8 cellular contexts compared by ENCODE assay signal in the genomic region with DNA sequence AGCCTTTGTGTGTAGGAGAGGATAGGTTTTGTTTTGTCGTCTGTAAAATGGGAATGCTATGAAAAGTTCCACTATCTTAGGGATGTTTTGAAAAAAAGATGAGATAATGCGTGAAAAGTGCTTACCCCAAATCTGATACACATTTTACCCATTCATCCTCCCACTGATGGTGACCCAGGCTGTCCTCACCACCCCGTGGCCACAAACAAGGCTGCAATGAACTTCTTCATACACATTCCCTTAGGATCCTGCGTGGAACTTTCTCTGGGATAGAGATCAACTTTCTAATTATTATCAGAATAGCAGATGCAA. TPM values are rescaled to one million over a fixed set of nuclear protein-coding genes. Genes with fewer than 3 reads are reported as not detected.
DNase-seq lines count a peak whose midpoint lies in the region; ATAC-seq and TF ChIP-seq lines count a peak whose summit lies in the region.

No MANE protein-coding gene starts in this region.

- H3K4me3 ChIP-seq in iPS-18c (ENCODE audit: insufficient read depth, low read depth, low read length) = peak overlapping the region; percentile 89; the same call in 1 of the 2 replicates
- H3K4me3 ChIP-seq in stomach = peak overlapping the region; percentile 50 to 77 (median 60)

- H3K27ac Mint-ChIP-seq in activated CD4-positive, alpha-beta T cell treated with anti-CD3 and anti-CD28 coated beads, Interleukin-2, amount 10 ng/mL, durations not matched to agents 7 days and 5 days = no peak overlapping the region
- no peak overlapping the region for H3K27ac Mint-ChIP-seq in activated B cell treated with CpG ODN at 0.5 μM for 24 hours

- TF ChIP-seq CTCF in activated B cell treated with CpG ODN at 0.5 μM for 24 hours (IDR thresholded peaks at IDR 0.05) (no peak), stomach (IDR thresholded peaks at IDR 0.05) (no peak), omental fat pad (IDR thresholded peaks at IDR 0.05) (no peak)

- no peak for DNase-seq in activated CD4-positive, alpha-beta T cell treated with anti-CD3 and anti-CD28 coated beads, Interleukin-2, amount 10 ng/mL, durations not matched to agents 7 days and 5 days
- no peak for DNase-seq in activated CD4-positive, alpha-beta T cell treated with anti-CD3 and anti-CD28 coated beads, Interleukin-2, amount 50 U/mL, for 4 hours
- DNase-seq in activated B cell treated with CpG ODN at 0.5 μM for 24 hours (no peak), stomach (no peak), NCI-H128 (lab: John Stamatoyannopoulos, UW; ENCODE audit: unreplicated experiment) (no peak), GM19240 (ENCODE audit: insufficient read length, low spot score) (no peak), omental fat pad (ENCODE audit: low spot score) (no peak)

- H3K4me1 ChIP-seq in stomach = peaks cover 5 to 14% (median 11%) of the 10 kb centered on the region in 4 donors

- no peaks in the 10 kb centered on the region for H3K36me3 ChIP-seq in stomach

- POLR2A ChIA-PET in activated CD4-positive, alpha-beta T cell treated with anti-CD3 and anti-CD28 coated beads, Interleukin-2, amount 10 ng/mL, durations not matched to agents 7 days and 5 days (lab: Charles Lee) = no interaction called here
- POLR2A ChIA-PET in activated B cell treated with CpG ODN at 0.5 μM for 24 hours (lab: Charles Lee) = no interaction called here

- TF ChIP-seq EP300 in stomach (IDR thresholded peaks at IDR 0.05) = no peak

- H3K4me3 Mint-ChIP-seq in activated CD4-positive, alpha-beta T cell treated with anti-CD3 and anti-CD28 coated beads, Interleukin-2, amount 10 ng/mL, durations not matched to agents 7 days and 5 days = peak overlapping the region; percentile 22
- H3K4me3 Mint-ChIP-seq in activated B cell treated with CpG ODN at 0.5 μM for 24 hours = peak overlapping the region; percentile 49

- H3K9me3 ChIP-seq in iPS-18c (ENCODE audit: control insufficient read depth, insufficient read depth, low read length) = no peaks in the 10 kb centered on the region
- H3K9me3 ChIP-seq in stomach = peaks cover 0 to 15% (median 5%) of the 10 kb centered on the region in 4 donors

- no peak for ATAC-seq in activated B cell treated with CpG ODN at 0.5 μM for 24 hours (ENCODE audit: low read depth)
- ATAC-seq in omental fat pad (ENCODE audit: low FRiP score) = no peak

- TF ChIP-seq POLR2A in stomach (IDR thresholded peaks at IDR 0.05) = no peak

- CTCF ChIA-PET in activated CD4-positive, alpha-beta T cell treated with anti-CD3 and anti-CD28 coated beads, Interleukin-2, amount 10 ng/mL, durations not matched to agents 7 days and 5 days (lab: Charles Lee) = no interaction called here
- CTCF ChIA-PET in activated B cell treated with CpG ODN at 0.5 μM for 24 hours (lab: Charles Lee) = no interaction called here

- intact Hi-C loops in activated B cell treated with CpG ODN at 0.5 μM for 24 hours (cut with micrococcal nuclease) = loop anchor here (5.0 kb wide), 2 partner anchors 155 to 225 kb away; partner anchors contain the start of gene ERCC6
- intact Hi-C loops in stomach (cut with DNase I; ENCODE audit: low total_unique reads) = no loop called here

- peaks cover 4% of the 10 kb centered on the region for H3K4me1 Mint-ChIP-seq in activated CD4-positive, alpha-beta T cell treated with anti-CD3 and anti-CD28 coated beads, Interleukin-2, amount 10 ng/mL, durations not matched to agents 7 days and 5 days
- H3K4me1 Mint-ChIP-seq in activated B cell treated with CpG ODN at 0.5 μM for 24 hours = peaks cover 10% of the 10 kb centered on the region

- no peaks in the 10 kb centered on the region for H3K36me3 Mint-ChIP-seq in activated CD4-positive, alpha-beta T cell treated with anti-CD3 and anti-CD28 coated beads, Interleukin-2, amount 10 ng/mL, durations not matched to agents 7 days and 5 days (ENCODE audit: low read depth)
- H3K36me3 Mint-ChIP-seq in activated B cell treated with CpG ODN at 0.5 μM for 24 hours (ENCODE audit: low read depth) = no peaks in the 10 kb centered on the region

- H3K27ac ChIP-seq in stomach = no peak overlapping the region

- WGBS in stomach, 5 donors = 32 to 41% (median 38%) methylated on average over 4 of the region's 4 CpGs

- H3K9me3 Mint-ChIP-seq in activated CD4-positive, alpha-beta T cell treated with anti-CD3 and anti-CD28 coated beads, Interleukin-2, amount 10 ng/mL, durations not matched to agents 7 days and 5 days = peaks cover 4% of the 10 kb centered on the region
- H3K9me3 Mint-ChIP-seq in activated B cell treated with CpG ODN at 0.5 μM for 24 hours = peaks cover 10% of the 10 kb centered on the region

- H3K27me3 ChIP-seq in stomach = peaks cover 0 to 83% (median 16%) of the 10 kb centered on the region in 3 donors

- peaks cover 21% of the 10 kb centered on the region for H3K27me3 Mint-ChIP-seq in activated CD4-positive, alpha-beta T cell treated with anti-CD3 and anti-CD28 coated beads, Interleukin-2, amount 10 ng/mL, durations not matched to agents 7 days and 5 days
- H3K27me3 Mint-ChIP-seq in activated B cell treated with CpG ODN at 0.5 μM for 24 hours = peaks cover 47% of the 10 kb centered on the region

RNA-seq across cellular contexts. Expression of gene OGDHL, which starts 0.4 kb away (rescaled TPM):
- not detected for total RNA-seq in activated CD4-positive, alpha-beta T cell treated with anti-CD3 and anti-CD28 coated beads, Interleukin-2, amount 10 ng/mL, durations not matched to agents 7 days and 5 days
- total RNA-seq in activated B cell treated with CpG ODN at 0.5 μM for 24 hours (not detected in 2 replicates), stomach (10 to 100 TPM in 1 of 5 donors, 1 to 10 TPM in 3, not detected in 1; 3.7 to 26.8 (median 4.4) TPM), omental fat pad (1 to 10 TPM in 1 of 4 donors, under 1 TPM in 1, not detected in 2; 0.65 to 1.2 TPM)
- under 1 TPM; 0.31 to 0.46 (median 0.45) TPM for polyA plus RNA-seq in stomach
